In genomic region chr10:71033396-71033980, GRCh38 we compare ENCODE assay signal across 1 cellular context.
TF ChIP-seq lines count a peak whose summit lies in the region.

No MANE protein-coding gene starts in this region.

TF ChIP-seq in SK-N-SH, 30 proteins besides CTCF, POLR2A, EP300 and RAD21 (continued from another document):
- TF ChIP-seq PBX3 (IDR thresholded peaks at IDR 0.05) = no peak
- no peak for TF ChIP-seq RXRA (IDR thresholded peaks at IDR 0.05; ENCODE audit: borderline replicate concordance, low read depth)
- TF ChIP-seq RCOR1 (IDR thresholded peaks at IDR 0.05; ENCODE audit: low read length) = no peak
- no peak for TF ChIP-seq GATA2 (CRISPR knock-in tag; IDR thresholded peaks at IDR 0.05)
- TF ChIP-seq MXI1 (IDR thresholded peaks at IDR 0.05; ENCODE audit: low read depth, low read length) = no peak
- no peak for TF ChIP-seq NRF1 (IDR thresholded peaks at IDR 0.05; ENCODE audit: low read depth, low read length)
- no peak for TF ChIP-seq MAX (IDR thresholded peaks at IDR 0.05; ENCODE audit: low read depth)
- no peak for TF ChIP-seq SMC3 (IDR thresholded peaks at IDR 0.05; ENCODE audit: low read depth, low read length)
- no peak for TF ChIP-seq FOXM1 (IDR thresholded peaks at IDR 0.05; ENCODE audit: low read depth)
- no peak for TF ChIP-seq TEAD4 (IDR thresholded peaks at IDR 0.05; ENCODE audit: borderline replicate concordance, insufficient read depth)
- no peak for TF ChIP-seq USF2 (IDR thresholded peaks at IDR 0.05; ENCODE audit: borderline replicate concordance, low read depth, low read length)
- TF ChIP-seq SIN3A (IDR thresholded peaks at IDR 0.05; ENCODE audit: borderline replicate concordance, low read depth, low read length) = no peak
- TF ChIP-seq ELF1 (IDR thresholded peaks at IDR 0.05) = no peak
- TF ChIP-seq FOXJ3 (CRISPR knock-in tag; IDR thresholded peaks at IDR 0.05) = no peak
